ENCODE assay signal across 2 cellular contexts in the genomic region with DNA sequence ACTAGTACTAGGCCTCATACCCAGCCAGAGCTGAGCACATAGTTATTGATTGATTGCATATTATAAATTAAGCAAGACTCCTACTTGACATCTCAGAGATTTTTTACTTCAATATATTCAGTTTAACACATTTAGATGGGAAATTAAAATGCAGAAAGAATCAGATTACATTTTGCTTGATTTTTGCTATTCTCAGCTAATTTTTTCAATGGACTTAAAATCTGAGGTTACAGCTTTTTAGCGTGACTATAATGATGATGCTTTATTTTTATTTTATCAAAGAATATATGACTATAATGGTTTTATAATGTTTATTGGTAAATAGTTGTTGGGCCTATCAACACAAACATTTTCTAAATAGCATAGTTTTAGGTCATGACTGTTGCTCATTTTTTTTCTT.
TF ChIP-seq lines count a peak whose summit lies in the region.

No MANE protein-coding gene starts in this region.

TF ChIP-seq in HepG2, 621 proteins besides CTCF, POLR2A, EP300 and RAD21:
- TF ChIP-seq MAFF (IDR thresholded peaks at IDR 0.05; ENCODE audit: low read depth, low read length) (peak; percentile 51; the same call in 1 of the 2 replicates), RXRB (CRISPR knock-in tag; IDR thresholded peaks at IDR 0.05; ENCODE audit: borderline replicate concordance) (no peak), NCOA5 (CRISPR knock-in tag; IDR thresholded peaks at IDR 0.05) (no peak), ZNF350 (CRISPR knock-in tag; IDR thresholded peaks at IDR 0.05; ENCODE audit: borderline replicate concordance, low read depth) (no peak), MIER2 (CRISPR knock-in tag; IDR thresholded peaks at IDR 0.05) (no peak), RARA (CRISPR knock-in tag; IDR thresholded peaks at IDR 0.05) (no peak), ZC3H4 (CRISPR knock-in tag; IDR thresholded peaks at IDR 0.05; ENCODE audit: borderline replicate concordance) (no peak), ZNF616 (CRISPR knock-in tag; IDR thresholded peaks at IDR 0.05; ENCODE audit: low read depth) (no peak), MAFK (conservative IDR thresholded peaks at IDR 0.05 in 1 of 2, IDR thresholded peaks at IDR 0.05 in 1 of 2; ENCODE audit: low read length in 2 of 2) (peak; percentile 56 to 71), ZNF841 (CRISPR knock-in tag; IDR thresholded peaks at IDR 0.05; ENCODE audit: borderline replicate concordance) (no peak)
- TF ChIP-seq, protein P1, sequence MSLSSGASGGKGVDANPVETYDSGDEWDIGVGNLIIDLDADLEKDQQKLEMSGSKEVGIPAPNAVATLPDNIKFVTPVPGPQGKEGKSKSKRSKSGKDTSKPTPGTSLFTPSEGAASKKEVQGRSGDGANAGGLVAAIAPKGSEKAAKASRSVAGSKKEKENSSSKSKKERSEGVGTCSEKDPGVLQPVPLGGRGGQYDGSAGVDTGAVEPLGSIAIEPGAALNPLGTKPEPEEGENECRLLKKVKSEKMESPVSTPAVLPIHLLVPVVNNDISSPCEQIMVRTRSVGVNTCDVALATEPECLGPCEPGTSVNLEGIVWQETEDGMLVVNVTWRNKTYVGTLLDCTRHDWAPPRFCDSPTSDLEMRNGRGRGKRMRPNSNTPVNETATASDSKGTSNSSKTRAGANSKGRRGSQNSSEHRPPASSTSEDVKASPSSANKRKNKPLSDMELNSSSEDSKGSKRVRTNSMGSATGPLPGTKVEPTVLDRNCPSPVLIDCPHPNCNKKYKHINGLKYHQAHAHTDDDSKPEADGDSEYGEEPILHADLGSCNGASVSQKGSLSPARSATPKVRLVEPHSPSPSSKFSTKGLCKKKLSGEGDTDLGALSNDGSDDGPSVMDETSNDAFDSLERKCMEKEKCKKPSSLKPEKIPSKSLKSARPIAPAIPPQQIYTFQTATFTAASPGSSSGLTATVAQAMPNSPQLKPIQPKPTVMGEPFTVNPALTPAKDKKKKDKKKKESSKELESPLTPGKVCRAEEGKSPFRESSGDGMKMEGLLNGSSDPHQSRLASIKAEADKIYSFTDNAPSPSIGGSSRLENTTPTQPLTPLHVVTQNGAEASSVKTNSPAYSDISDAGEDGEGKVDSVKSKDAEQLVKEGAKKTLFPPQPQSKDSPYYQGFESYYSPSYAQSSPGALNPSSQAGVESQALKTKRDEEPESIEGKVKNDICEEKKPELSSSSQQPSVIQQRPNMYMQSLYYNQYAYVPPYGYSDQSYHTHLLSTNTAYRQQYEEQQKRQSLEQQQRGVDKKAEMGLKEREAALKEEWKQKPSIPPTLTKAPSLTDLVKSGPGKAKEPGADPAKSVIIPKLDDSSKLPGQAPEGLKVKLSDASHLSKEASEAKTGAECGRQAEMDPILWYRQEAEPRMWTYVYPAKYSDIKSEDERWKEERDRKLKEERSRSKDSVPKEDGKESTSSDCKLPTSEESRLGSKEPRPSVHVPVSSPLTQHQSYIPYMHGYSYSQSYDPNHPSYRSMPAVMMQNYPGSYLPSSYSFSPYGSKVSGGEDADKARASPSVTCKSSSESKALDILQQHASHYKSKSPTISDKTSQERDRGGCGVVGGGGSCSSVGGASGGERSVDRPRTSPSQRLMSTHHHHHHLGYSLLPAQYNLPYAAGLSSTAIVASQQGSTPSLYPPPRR (CRISPR knock-in tag; IDR thresholded peaks at IDR 0.05; ENCODE audit: borderline replicate concordance) = no peak
- TF ChIP-seq, protein P2, sequence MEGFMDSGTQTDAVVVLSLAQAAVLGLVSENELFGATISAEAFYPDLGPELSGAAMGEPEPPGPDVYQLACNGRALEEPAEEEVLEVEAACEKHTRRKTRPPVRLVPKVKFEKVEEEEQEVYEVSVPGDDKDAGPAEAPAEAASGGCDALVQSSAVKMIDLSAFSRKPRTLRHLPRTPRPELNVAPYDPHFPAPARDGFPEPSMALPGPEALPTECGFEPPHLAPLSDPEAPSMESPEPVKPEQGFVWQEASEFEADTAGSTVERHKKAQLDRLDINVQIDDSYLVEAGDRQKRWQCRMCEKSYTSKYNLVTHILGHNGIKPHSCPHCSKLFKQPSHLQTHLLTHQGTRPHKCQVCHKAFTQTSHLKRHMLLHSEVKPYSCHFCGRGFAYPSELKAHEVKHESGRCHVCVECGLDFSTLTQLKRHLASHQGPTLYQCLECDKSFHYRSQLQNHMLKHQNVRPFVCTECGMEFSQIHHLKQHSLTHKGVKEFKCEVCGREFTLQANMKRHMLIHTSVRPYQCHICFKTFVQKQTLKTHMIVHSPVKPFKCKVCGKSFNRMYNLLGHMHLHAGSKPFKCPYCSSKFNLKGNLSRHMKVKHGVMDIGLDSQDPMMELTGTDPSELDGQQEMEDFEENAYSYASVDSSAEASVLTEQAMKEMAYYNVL (CRISPR knock-in tag; IDR thresholded peaks at IDR 0.05; ENCODE audit: borderline replicate concordance) = no peak
- TF ChIP-seq, protein P3, sequence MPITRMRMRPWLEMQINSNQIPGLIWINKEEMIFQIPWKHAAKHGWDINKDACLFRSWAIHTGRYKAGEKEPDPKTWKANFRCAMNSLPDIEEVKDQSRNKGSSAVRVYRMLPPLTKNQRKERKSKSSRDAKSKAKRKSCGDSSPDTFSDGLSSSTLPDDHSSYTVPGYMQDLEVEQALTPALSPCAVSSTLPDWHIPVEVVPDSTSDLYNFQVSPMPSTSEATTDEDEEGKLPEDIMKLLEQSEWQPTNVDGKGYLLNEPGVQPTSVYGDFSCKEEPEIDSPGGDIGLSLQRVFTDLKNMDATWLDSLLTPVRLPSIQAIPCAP (CRISPR knock-in tag; IDR thresholded peaks at IDR 0.05; ENCODE audit: low read depth) = no peak

TF ChIP-seq in IMR-90, 13 proteins besides CTCF, POLR2A, EP300 and RAD21:
- TF ChIP-seq CHD1 (IDR thresholded peaks at IDR 0.05; ENCODE audit: low read depth, low read length) (no peak), SMC3 (IDR thresholded peaks at IDR 0.05; ENCODE audit: low read depth, low read length) (no peak), MXI1 (IDR thresholded peaks at IDR 0.05; ENCODE audit: borderline replicate concordance, low read depth, low read length) (no peak), MAFK (IDR thresholded peaks at IDR 0.05; ENCODE audit: low read depth, low read length) (peak; percentile 29; the same call in 1 of the 2 replicates)
